Comparison of ENCODE assay signal across 8 cellular contexts in the genomic region with DNA sequence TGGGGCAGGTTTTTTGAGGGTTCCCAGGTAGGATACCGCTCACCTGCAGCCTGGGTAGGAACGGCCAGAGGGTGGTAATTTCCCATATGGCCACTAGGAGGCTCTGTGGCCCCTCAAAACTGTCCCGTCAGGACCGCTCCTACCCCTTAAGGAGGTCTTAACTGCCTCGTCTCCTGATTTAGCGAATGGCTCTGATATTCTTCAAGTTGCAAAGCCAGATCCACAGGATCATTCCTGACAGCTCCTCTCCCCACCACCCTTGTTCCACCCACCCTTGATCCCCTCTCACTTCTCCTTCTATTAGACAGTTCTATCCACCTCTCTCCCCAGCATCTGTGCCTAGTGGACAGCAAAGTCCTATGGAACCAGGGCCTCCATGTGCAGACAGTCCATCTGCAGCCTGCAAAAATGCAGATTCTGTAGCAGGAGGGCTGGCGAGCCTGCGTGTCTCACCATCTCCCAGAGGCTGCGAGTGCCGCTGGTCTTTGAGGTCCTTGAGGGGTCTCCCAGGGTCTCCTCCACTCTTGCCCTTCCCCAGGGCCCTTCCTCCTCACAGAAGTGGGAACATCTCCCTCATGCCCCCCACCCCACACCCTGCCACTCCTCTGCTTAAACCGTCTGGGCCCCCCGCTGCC. TPM values are rescaled to one million over a fixed set of nuclear protein-coding genes. Genes with fewer than 3 reads are reported as not detected.
A peak's percentile ranks its signal among the peaks of the same experiment; 100 is the strongest.
DNase-seq lines count a peak whose midpoint lies in the region; ATAC-seq, FAIRE-seq and TF ChIP-seq lines count a peak whose summit lies in the region.

No MANE protein-coding gene starts in this region.

- H3K36me3 Mint-ChIP-seq in osteocyte (ENCODE audit: unreplicated experiment), result peaks cover 29% of the 10 kb centered on the region

- H3K27me3 Mint-ChIP-seq in osteocyte (ENCODE audit: unreplicated experiment), result no peaks in the 10 kb centered on the region

- H3K9me3 Mint-ChIP-seq in osteocyte (ENCODE audit: unreplicated experiment), result no peaks in the 10 kb centered on the region

- no peak for FAIRE-seq in RCC 7860 (lab: Jason Lieb, UNC)
- no peak for FAIRE-seq in urothelium cell line (lab: Jason Lieb, UNC)

- H3K4me1 Mint-ChIP-seq in osteocyte (ENCODE audit: unreplicated experiment), result peaks cover 1% of the 10 kb centered on the region

- H3K27ac Mint-ChIP-seq in osteocyte (ENCODE audit: unreplicated experiment), result no peak overlapping the region

- peak; percentile 92 for TF ChIP-seq CTCF in osteocyte (IDR thresholded peaks at IDR 0.05)

- H3K4me3 Mint-ChIP-seq in osteocyte (ENCODE audit: unreplicated experiment), result no peak overlapping the region

- DNase-seq in activated gamma-delta T cell treated with Interleukin-2 at 50 U/mL for 16 hours (peak; percentile 56), activated gamma-delta T cell (lab: John Stamatoyannopoulos, UW) (no peak), RCC 7860 (ENCODE audit: low spot score) (peak; percentile 20), globus pallidus (ENCODE audit: low spot score) (peak; percentile 49), osteocyte (ENCODE audit: extremely low spot score, unreplicated experiment) (peak; percentile 81), urothelium cell line (ENCODE audit: low spot score) (peak; percentile 85)
- DNase-seq in activated effector memory CD4-positive, alpha-beta T cell treated with anti-CD3 and anti-CD28 coated beads, Interleukin-2, amount 50 U/mL, for 16 hours, result peak; percentile 80

- peak; percentile 64 for ATAC-seq in HG03442 (IDR thresholded peaks at IDR 0.05; ENCODE audit: unreplicated experiment)

RNA-seq across cellular contexts. Expression of gene ZBP1, which starts 34.3 kb away (rescaled TPM):
- not detected in 2 replicates for total RNA-seq in osteocyte

RNA-seq across cellular contexts. Expression of gene PMEPA1, which starts 55.3 kb away (rescaled TPM):
- 24.1 and 28.2 TPM in 2 replicates for total RNA-seq in osteocyte
